ENCODE assay signal across 9 cellular contexts in the genomic region with DNA sequence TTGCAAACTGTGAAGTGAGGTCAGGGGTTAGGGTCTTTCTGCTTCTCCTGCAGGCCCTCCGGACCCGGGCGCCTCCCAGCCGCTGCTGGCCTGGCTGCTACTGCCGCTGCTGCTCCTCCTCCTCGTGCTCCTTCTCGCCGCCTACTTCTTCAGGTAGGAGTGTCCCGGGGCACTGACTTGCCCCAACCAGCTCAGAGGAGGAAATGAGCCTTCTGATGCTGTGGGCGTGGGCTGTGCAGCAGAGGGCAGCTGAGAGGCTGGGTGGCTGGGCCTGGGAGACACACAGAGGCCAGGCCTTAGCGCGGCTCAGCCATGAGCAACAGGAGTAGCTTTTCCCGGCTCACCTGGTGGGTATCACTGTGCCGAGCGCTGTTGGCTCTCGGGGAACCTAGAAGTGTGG.
DNase-seq lines count a peak whose midpoint lies in the region; ATAC-seq and TF ChIP-seq lines count a peak whose summit lies in the region.
"Had no signal": no experiment of that assay in that cellular context is flagged by ENCODE, and none has a peak within 500 bp of the region (broad histone marks: within the 10 kb centered on the region; RNA-seq: fewer than 3 reads in every experiment).

No MANE protein-coding gene starts in this region.

- POLR2A ChIA-PET in IMR-90 (lab: Charles Lee; ENCODE audit: unreplicated experiment): no interaction called here

- H3K36me3 ChIP-seq in CD4-positive, CD25-positive, alpha-beta regulatory T cell (ENCODE audit: control insufficient read depth, insufficient read depth, low read length): peaks cover 22% of the 10 kb centered on the region
- no peaks in the 10 kb centered on the region for H3K36me3 ChIP-seq in IMR-90 (ENCODE audit: control insufficient read depth, insufficient read depth, low read length)
- no peaks in the 10 kb centered on the region for H3K36me3 ChIP-seq in mucosa of stomach (ENCODE audit: control insufficient read depth, insufficient read depth, low read length)
- H3K36me3 ChIP-seq: uterus had no signal

- peak overlapping the region; percentile 94 to 99 (median 96) for H3K27ac Mint-ChIP-seq in CD4-positive, CD25-positive, alpha-beta regulatory T cell

- H2BK120ac ChIP-seq in IMR-90 (ENCODE audit: low read depth, low read length): no peak overlapping the region

- no peaks in the 10 kb centered on the region for H3K9me3 ChIP-seq in CD4-positive, CD25-positive, alpha-beta regulatory T cell (ENCODE audit: control insufficient read depth in 2 of 2, low read length in 2 of 2)
- H3K9me3 ChIP-seq in IMR-90 (ENCODE audit: control insufficient read depth, insufficient read depth, low read length): no peaks in the 10 kb centered on the region
- no peaks in the 10 kb centered on the region for H3K9me3 ChIP-seq in mucosa of stomach (ENCODE audit: control insufficient read depth, low read length)
- H3K9me3 ChIP-seq: uterus had no signal

- H2AFZ ChIP-seq in IMR-90 (replicated peaks; ENCODE audit: low read length, poor library complexity): peak overlapping the region; percentile 8

- peaks cover 13 to 65% (median 41%) of the 10 kb centered on the region in 4 donors for H3K4me1 Mint-ChIP-seq in CD4-positive, CD25-positive, alpha-beta regulatory T cell

- H3K23ac ChIP-seq in IMR-90 (ENCODE audit: low read depth, low read length): no peak overlapping the region

- no peak overlapping the region for H3K14ac ChIP-seq in IMR-90 (replicated peaks; ENCODE audit: low read depth, low read length)

- no peak overlapping the region for H2AK9ac ChIP-seq in IMR-90 (replicated peaks; ENCODE audit: low read depth, low read length, poor library complexity)

- no peak overlapping the region for H2BK5ac ChIP-seq in IMR-90 (ENCODE audit: low read depth, low read length, poor library complexity, severe bottlenecking)

- H3K4ac ChIP-seq in IMR-90 (ENCODE audit: low read depth, low read length): no peak overlapping the region

- H2AK5ac ChIP-seq in IMR-90 (ENCODE audit: low read depth, low read length): no peak overlapping the region

- peak; percentile 99 for ATAC-seq in CD4-positive, CD25-positive, alpha-beta regulatory T cell (ENCODE audit: low read depth in 2 of 2)
- ATAC-seq in GM21390 (IDR thresholded peaks at IDR 0.05; ENCODE audit: unreplicated experiment) (peak; percentile 99), IMR-90 (ENCODE audit: low read depth) (peak; percentile 27; the same call in 1 of the 2 replicates)
- peak; percentile 99 for ATAC-seq in stimulated activated naive CD8-positive, alpha-beta T cell treated with anti-CD3 and anti-CD28 coated beads, Interleukin-15, Interleukin-2, amounts not matched to agents 100 U/mL and 50 U/mL, for 24 hours

- H3K4me1 ChIP-seq in CD4-positive, CD25-positive, alpha-beta regulatory T cell (ENCODE audit: control insufficient read depth, insufficient read depth, low read length, poor library complexity, severe bottlenecking): peaks cover 49% of the 10 kb centered on the region
- H3K4me1 ChIP-seq in IMR-90 (ENCODE audit: control insufficient read depth, insufficient read depth, low read length) (peaks cover 4% of the 10 kb centered on the region; the same call in 1 of the 2 replicates), mucosa of stomach (ENCODE audit: control insufficient read depth, insufficient read depth, low read length) (peaks cover 20% of the 10 kb centered on the region)
- H3K4me1 ChIP-seq: uterus had no signal

- no peak overlapping the region for H2BK15ac ChIP-seq in IMR-90 (ENCODE audit: low read depth, low read length)

- BruUV-seq in IMR-90 (replicated peaks; lab: Mats Ljungman, UMichigan): no TSS peak

- dilution Hi-C loops in IMR-90 (cut with HindIII; ENCODE audit: low sequenced_read_pairs, unreplicated experiment): no loop called here

- H3K9me3 Mint-ChIP-seq in CD4-positive, CD25-positive, alpha-beta regulatory T cell: no peaks in the 10 kb centered on the region

- H3K27ac ChIP-seq in CD4-positive, CD25-positive, alpha-beta regulatory T cell (ENCODE audit: insufficient read depth, low read length, poor library complexity, severe bottlenecking): peak overlapping the region; percentile 87
- H3K27ac ChIP-seq in IMR-90 (ENCODE audit: insufficient read depth, low read length): no peak overlapping the region

- no peaks in the 10 kb centered on the region for H3K79me1 ChIP-seq in IMR-90 (ENCODE audit: low read depth in 1 of 2, low read length in 2 of 2)

- no peak overlapping the region for H4K8ac ChIP-seq in IMR-90 (ENCODE audit: low read depth in 2 of 2, low read length in 2 of 2)

- H2BK20ac ChIP-seq in IMR-90 (ENCODE audit: low read depth, low read length): no peak overlapping the region

- H3K27me3 ChIP-seq in CD4-positive, CD25-positive, alpha-beta regulatory T cell (ENCODE audit: control insufficient read depth, insufficient read depth, low read length): no peaks in the 10 kb centered on the region
- H3K27me3 ChIP-seq in IMR-90 (ENCODE audit: control insufficient read depth, insufficient read depth, low read length) (no peaks in the 10 kb centered on the region), mucosa of stomach (ENCODE audit: control insufficient read depth, insufficient read depth, low read length) (no peaks in the 10 kb centered on the region)
- H3K27me3 ChIP-seq: uterus had no signal

- H4K20me1 ChIP-seq in IMR-90 (ENCODE audit: insufficient read depth, low read length): no peaks in the 10 kb centered on the region

- TF ChIP-seq POLR2A in IMR-90 (IDR thresholded peaks at IDR 0.05; ENCODE audit: low read depth, low read length): no peak

- DNase-seq in CD4-positive, CD25-positive, alpha-beta regulatory T cell: peak; percentile 78 to 94 (median 82)
- DNase-seq in IMR-90 (no peak), NCI-H2171 (lab: John Stamatoyannopoulos, UW) (no peak)
- peak; percentile 78 for DNase-seq in activated CD4-positive, alpha-beta T cell treated with anti-CD3 and anti-CD28 coated beads, Interleukin-2, amount 50 U/mL, for 1 hour
- DNase-seq in effector CD4-positive, alpha-beta T cell: peak; percentile 77
- peak; percentile 85 for DNase-seq in stimulated activated naive CD8-positive, alpha-beta T cell treated with anti-CD3 and anti-CD28 coated beads, Interleukin-15, Interleukin-2, amounts not matched to agents 100 U/mL and 50 U/mL, for 24 hours

- TF ChIP-seq RAD21 in IMR-90 (IDR thresholded peaks at IDR 0.05; ENCODE audit: low read length): no peak

- H3K9ac ChIP-seq in IMR-90 (ENCODE audit: low read depth, low read length) (no peak overlapping the region), mucosa of stomach (ENCODE audit: low read length) (peak overlapping the region; percentile 65)

- no peak for TF ChIP-seq CTCF in IMR-90 (conservative IDR thresholded peaks at IDR 0.05; ENCODE audit: low read depth, low read length)

- in situ Hi-C loops in IMR-90 (cut with MboI; ENCODE audit: low sequenced_read_pairs): no loop called here

- no peak overlapping the region for H4K91ac ChIP-seq in IMR-90 (ENCODE audit: insufficient read depth, low read depth, low read length)

- H4K5ac ChIP-seq in IMR-90 (ENCODE audit: low read depth, low read length): no peak overlapping the region

- H3K4me2 ChIP-seq in IMR-90 (ENCODE audit: low read depth, low read length): no peak overlapping the region

- no peaks in the 10 kb centered on the region for H3K27me3 Mint-ChIP-seq in CD4-positive, CD25-positive, alpha-beta regulatory T cell

- H3K4me3 Mint-ChIP-seq in CD4-positive, CD25-positive, alpha-beta regulatory T cell: peak overlapping the region; percentile 92 to 100 (median 97)

- 41% methylated on average over 10 of the region's 16 CpGs; no CpG with 5 or more reads in 1 of the 2 experiments for WGBS in IMR-90 (ENCODE audit: extremely low coverage in 2 of 2, insufficient read length in 1 of 2), 2 experiments

- H3K4me3 ChIP-seq in CD4-positive, CD25-positive, alpha-beta regulatory T cell (ENCODE audit: low read depth, low read length): peak overlapping the region; percentile 93
- H3K4me3 ChIP-seq in IMR-90 (ENCODE audit: insufficient read depth, low read depth, low read length) (no peak overlapping the region), mucosa of stomach (ENCODE audit: low read length) (no peak overlapping the region)
- H3K4me3 ChIP-seq: uterus had no signal

- intact Hi-C loops in IMR-90 (cut with micrococcal nuclease): no loop called here

- CTCF ChIA-PET in IMR-90 (lab: Yijun Ruan, JAX): interaction anchor here (1.5 kb wide), 1 partner anchor 22 kb away, joined by 5 read pairs; no protein-coding TSS in a partner anchor

- peaks cover 19% of the 10 kb centered on the region for H3K36me3 Mint-ChIP-seq in CD4-positive, CD25-positive, alpha-beta regulatory T cell

- no peaks in the 10 kb centered on the region for H3K9me1 ChIP-seq in IMR-90 (ENCODE audit: insufficient read depth, low read length)

- no peak overlapping the region for H3K18ac ChIP-seq in IMR-90 (ENCODE audit: low read depth, low read length)

- H3K56ac ChIP-seq in IMR-90 (ENCODE audit: extremely low read depth, insufficient read depth, low read length): no peak overlapping the region

TF ChIP-seq in IMR-90, 13 proteins besides CTCF, POLR2A, EP300 and RAD21 (continues in another document):
- no peak for TF ChIP-seq MXI1 (IDR thresholded peaks at IDR 0.05; ENCODE audit: borderline replicate concordance, low read depth, low read length)
- TF ChIP-seq CHD1 (IDR thresholded peaks at IDR 0.05; ENCODE audit: low read depth, low read length): no peak
- TF ChIP-seq, protein P1, sequence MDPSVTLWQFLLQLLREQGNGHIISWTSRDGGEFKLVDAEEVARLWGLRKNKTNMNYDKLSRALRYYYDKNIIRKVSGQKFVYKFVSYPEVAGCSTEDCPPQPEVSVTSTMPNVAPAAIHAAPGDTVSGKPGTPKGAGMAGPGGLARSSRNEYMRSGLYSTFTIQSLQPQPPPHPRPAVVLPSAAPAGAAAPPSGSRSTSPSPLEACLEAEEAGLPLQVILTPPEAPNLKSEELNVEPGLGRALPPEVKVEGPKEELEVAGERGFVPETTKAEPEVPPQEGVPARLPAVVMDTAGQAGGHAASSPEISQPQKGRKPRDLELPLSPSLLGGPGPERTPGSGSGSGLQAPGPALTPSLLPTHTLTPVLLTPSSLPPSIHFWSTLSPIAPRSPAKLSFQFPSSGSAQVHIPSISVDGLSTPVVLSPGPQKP (IDR thresholded peaks at IDR 0.05; ENCODE audit: borderline replicate concordance, low read depth, low read length): no peak
- TF ChIP-seq SMC3 (IDR thresholded peaks at IDR 0.05; ENCODE audit: low read depth, low read length): no peak
- TF ChIP-seq MAFK (IDR thresholded peaks at IDR 0.05; ENCODE audit: low read depth, low read length): no peak
- TF ChIP-seq BHLHE40 (IDR thresholded peaks at IDR 0.05; ENCODE audit: low read depth, low read length): no peak
- TF ChIP-seq RFX5 (IDR thresholded peaks at IDR 0.05; ENCODE audit: low read depth, low read length): no peak
- TF ChIP-seq, protein P2, sequence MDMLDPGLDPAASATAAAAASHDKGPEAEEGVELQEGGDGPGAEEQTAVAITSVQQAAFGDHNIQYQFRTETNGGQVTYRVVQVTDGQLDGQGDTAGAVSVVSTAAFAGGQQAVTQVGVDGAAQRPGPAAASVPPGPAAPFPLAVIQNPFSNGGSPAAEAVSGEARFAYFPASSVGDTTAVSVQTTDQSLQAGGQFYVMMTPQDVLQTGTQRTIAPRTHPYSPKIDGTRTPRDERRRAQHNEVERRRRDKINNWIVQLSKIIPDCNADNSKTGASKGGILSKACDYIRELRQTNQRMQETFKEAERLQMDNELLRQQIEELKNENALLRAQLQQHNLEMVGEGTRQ (IDR thresholded peaks at IDR 0.05; ENCODE audit: low read depth, low read length): no peak

Comparison
In these comparisons a context has a peak if more than half of its experiments do, and no peak if none do; other contexts are left out.
1. ATAC-seq: peak in every context shown above with its lines; median percentile 99 in CD4-positive, CD25-positive, alpha-beta regulatory T cell; 99 in GM21390; 99 in stimulated activated naive CD8-positive, alpha-beta T cell treated with anti-CD3 and anti-CD28 coated beads, Interleukin-15, Interleukin-2, amounts not matched to agents 100 U/mL and 50 U/mL, for 24 hours; 27 in IMR-90.
2. DNase-seq: peak in CD4-positive, CD25-positive, alpha-beta regulatory T cell (3 of 3), activated CD4-positive, alpha-beta T cell treated with anti-CD3 and anti-CD28 coated beads, Interleukin-2, amount 50 U/mL, for 1 hour (single experiment), effector CD4-positive, alpha-beta T cell (single experiment) and stimulated activated naive CD8-positive, alpha-beta T cell treated with anti-CD3 and anti-CD28 coated beads, Interleukin-15, Interleukin-2, amounts not matched to agents 100 U/mL and 50 U/mL, for 24 hours (single experiment); none in IMR-90 (single experiment) and NCI-H2171 (single experiment).